In genomic region chr17:76506408-76507328, GRCh38 we compare ENCODE assay signal across 8 cellular contexts. TPM values are rescaled to one million over a fixed set of nuclear protein-coding genes. Genes with fewer than 3 reads are reported as not detected.
DNase-seq lines count a peak whose midpoint lies in the region; ATAC-seq and TF ChIP-seq lines count a peak whose summit lies in the region.

No MANE protein-coding gene starts in this region.

- peak overlapping the region in 6 of 9 donors; percentile 5 to 60 (median 42) for H3K27ac Mint-ChIP-seq in naive thymus-derived CD4-positive, alpha-beta T cell
- peak overlapping the region; percentile 25 for H3K27ac Mint-ChIP-seq in stimulated activated memory B cell treated with anti-CD40 and anti-IgM and Interleukin-4, amounts not matched to agents 10 μg/mL and 1 μg/mL and 100 μg/mL, for 72 hours

- H3K27ac ChIP-seq in HUES64 (ENCODE audit: low read depth, low read length), result no peak overlapping the region
- H3K27ac ChIP-seq in naive thymus-derived CD4-positive, alpha-beta T cell (ENCODE audit: low read depth, low read length), result no peak overlapping the region

- no peak overlapping the region for H3K4me3 Mint-ChIP-seq in naive thymus-derived CD4-positive, alpha-beta T cell
- H3K4me3 Mint-ChIP-seq in stimulated activated memory B cell treated with anti-CD40 and anti-IgM and Interleukin-4, amounts not matched to agents 10 μg/mL and 1 μg/mL and 100 μg/mL, for 72 hours, result no peak overlapping the region

- intact Hi-C loops in naive thymus-derived CD4-positive, alpha-beta T cell (cut with micrococcal nuclease), result loop anchor here (1.0 to 10.0 kb wide), 8 partner anchors 9 to 722 kb away; partner anchors contain the start of genes EXOC7 (in 1 of the 2), UBE2O (in 1 of the 2) and UNK (in 1 of the 2)

- CTCF ChIA-PET in naive thymus-derived CD4-positive, alpha-beta T cell (lab: Charles Lee), result interaction anchor here (0.5 to 3.8 kb wide), 19 partner anchors 9 to 190 kb away, joined by 3 to 45 read pairs (median 5); partner anchors contain the start of genes AANAT and UBE2O

- H3K36me3 Mint-ChIP-seq in naive thymus-derived CD4-positive, alpha-beta T cell, result peaks cover 0 to 4% (median 0%) of the 10 kb centered on the region in 5 donors
- no peaks in the 10 kb centered on the region for H3K36me3 Mint-ChIP-seq in stimulated activated memory B cell treated with anti-CD40 and anti-IgM and Interleukin-4, amounts not matched to agents 10 μg/mL and 1 μg/mL and 100 μg/mL, for 72 hours

- H3K36me3 ChIP-seq in GM06990 (ENCODE audit: control insufficient read depth, insufficient read depth, low read length) (no peaks in the 10 kb centered on the region), HUES64 (ENCODE audit: insufficient read depth, low read length) (no peaks in the 10 kb centered on the region)
- no peaks in the 10 kb centered on the region for H3K36me3 ChIP-seq in naive thymus-derived CD4-positive, alpha-beta T cell (ENCODE audit: control insufficient read depth in 2 of 3, insufficient read depth in 3 of 3, low read length in 3 of 3)

- WGBS in HUES64, result 32% methylated on average over 24 of the region's 24 CpGs

- H3K27me3 ChIP-seq in GM06990 (replicated peaks; ENCODE audit: control insufficient read depth, insufficient read depth, low read length), result no peaks in the 10 kb centered on the region
- peaks cover 9% of the 10 kb centered on the region; the same call in 1 of the 2 replicates for H3K27me3 ChIP-seq in HUES64 (ENCODE audit: insufficient read depth, low read length)
- no peaks in the 10 kb centered on the region for H3K27me3 ChIP-seq in naive thymus-derived CD4-positive, alpha-beta T cell (ENCODE audit: control insufficient read depth in 2 of 2, insufficient read depth in 2 of 2, low read length in 2 of 2)

- H3K4me3 ChIP-seq in GM06990 (replicated peaks; ENCODE audit: low read depth, low read length) (no peak overlapping the region), HUES64 (ENCODE audit: low read length) (peak overlapping the region; percentile 14; the same call in 1 of the 2 replicates)
- no peak overlapping the region for H3K4me3 ChIP-seq in naive thymus-derived CD4-positive, alpha-beta T cell (ENCODE audit: low read length)

- H3K9me3 Mint-ChIP-seq in naive thymus-derived CD4-positive, alpha-beta T cell, result peaks cover 0 to 1% (median 0%) of the 10 kb centered on the region in 11 donors
- H3K9me3 Mint-ChIP-seq in stimulated activated memory B cell treated with anti-CD40 and anti-IgM and Interleukin-4, amounts not matched to agents 10 μg/mL and 1 μg/mL and 100 μg/mL, for 72 hours, result no peaks in the 10 kb centered on the region

- POLR2A ChIA-PET in naive thymus-derived CD4-positive, alpha-beta T cell (lab: Charles Lee), result interaction anchor here (1.0 to 2.6 kb wide), 7 partner anchors 8 to 122 kb away, joined by 3 to 10 read pairs (median 5); partner anchors contain the start of genes AANAT and SPHK1

- TF ChIP-seq POLR2A in erythroblast (IDR thresholded peaks at IDR 0.05; ENCODE audit: low read length), result no peak

- H3K4me1 Mint-ChIP-seq in naive thymus-derived CD4-positive, alpha-beta T cell, result peaks cover 6 to 45% (median 10%) of the 10 kb centered on the region in 7 donors
- peaks cover 32% of the 10 kb centered on the region for H3K4me1 Mint-ChIP-seq in stimulated activated memory B cell treated with anti-CD40 and anti-IgM and Interleukin-4, amounts not matched to agents 10 μg/mL and 1 μg/mL and 100 μg/mL, for 72 hours

- no peak overlapping the region for H3K9ac ChIP-seq in HUES64 (ENCODE audit: low read depth, low read length)

- DNase-seq in GM06990 (ENCODE audit: extremely low read depth, insufficient read length) (peak; percentile 81), OCI-M1 (lab: John Stamatoyannopoulos, UW) (peak; percentile 78), activated T-cell treated with anti-CD3 and anti-CD28 coated beads for 24 hours (ENCODE audit: low read depth) (peak; percentile 86), erythroblast (lab: John Stamatoyannopoulos, UW) (peak; percentile 68 to 86)
- peak; percentile 74 to 94 (median 86) for DNase-seq in naive thymus-derived CD4-positive, alpha-beta T cell

- TF ChIP-seq CTCF in GM06990 (IDR thresholded peaks at IDR 0.05; ENCODE audit: insufficient read depth, low read length, poor library complexity, severe bottlenecking), result peak; percentile 88

- H3K27me3 Mint-ChIP-seq in naive thymus-derived CD4-positive, alpha-beta T cell, result peaks cover 0 to 13% (median 0%) of the 10 kb centered on the region in 5 donors
- peaks cover 13% of the 10 kb centered on the region for H3K27me3 Mint-ChIP-seq in stimulated activated memory B cell treated with anti-CD40 and anti-IgM and Interleukin-4, amounts not matched to agents 10 μg/mL and 1 μg/mL and 100 μg/mL, for 72 hours

- no peaks in the 10 kb centered on the region for H3K9me3 ChIP-seq in HUES64 (ENCODE audit: insufficient read depth, low read depth, low read length)
- H3K9me3 ChIP-seq in naive thymus-derived CD4-positive, alpha-beta T cell (ENCODE audit: control insufficient read depth in 2 of 3, low read length in 3 of 3), result no peaks in the 10 kb centered on the region

- peaks cover 5% of the 10 kb centered on the region; the same call in 1 of the 2 replicates for H3K4me1 ChIP-seq in HUES64 (ENCODE audit: insufficient read depth, low read length)
- H3K4me1 ChIP-seq in naive thymus-derived CD4-positive, alpha-beta T cell (ENCODE audit: control insufficient read depth in 2 of 2, insufficient read depth in 2 of 2, low read length in 2 of 2), result peaks cover 13 to 21% of the 10 kb centered on the region in 2 donors

- peak; percentile 88 for ATAC-seq in naive thymus-derived CD4-positive, alpha-beta T cell
- peak; percentile 84 for ATAC-seq in stimulated activated memory B cell treated with anti-CD40 and anti-IgM and Interleukin-4, amounts not matched to agents 10 μg/mL and 1 μg/mL and 100 μg/mL, for 72 hours
- ATAC-seq in GM19328 (IDR thresholded peaks at IDR 0.05; ENCODE audit: unreplicated experiment), result no peak

RNA-seq across cellular contexts. Expression of gene RHBDF2, which starts 5.4 kb away (rescaled TPM):
- polyA plus RNA-seq in HUES64 (2013, experiment 1 of 2), result 8.4 TPM
- 10.8 TPM for polyA plus RNA-seq in HUES64 (2013, experiment 2 of 2)
- total RNA-seq in naive thymus-derived CD4-positive, alpha-beta T cell, result 100 to 1,000 TPM in 1 of 5 experiments, 10 to 100 TPM in 4; 31.1 to 119 (median 35.4) TPM
- polyA plus RNA-seq in naive thymus-derived CD4-positive, alpha-beta T cell, result 1 to 10 TPM; 2.9 to 7.5 TPM

RNA-seq across cellular contexts. Expression of gene CYGB, which starts 30.8 kb away (rescaled TPM):
- 1.4 TPM for polyA plus RNA-seq in HUES64 (2013, experiment 1 of 2)
- polyA plus RNA-seq in HUES64 (2013, experiment 2 of 2), result 1.9 TPM
- total RNA-seq in naive thymus-derived CD4-positive, alpha-beta T cell, result not detected
- polyA plus RNA-seq in naive thymus-derived CD4-positive, alpha-beta T cell, result under 1 TPM; 0.33 to 0.35 TPM

RNA-seq across cellular contexts. Expression of gene PRCD, which starts 33.2 kb away (rescaled TPM):
- not detected for polyA plus RNA-seq in HUES64 (2013, experiment 1 of 2)
- polyA plus RNA-seq in HUES64 (2013, experiment 2 of 2), result 0.51 TPM
- not detected for total RNA-seq in naive thymus-derived CD4-positive, alpha-beta T cell
- 1 to 10 TPM in 1 of 2 donors, not detected in 1; 1.3 TPM for polyA plus RNA-seq in naive thymus-derived CD4-positive, alpha-beta T cell

RNA-seq across cellular contexts. Expression of gene AANAT, which starts 39.3 kb away (rescaled TPM):
- polyA plus RNA-seq in HUES64 (2013, experiment 1 of 2), result not detected
- not detected for polyA plus RNA-seq in HUES64 (2013, experiment 2 of 2)
- not detected for total RNA-seq in naive thymus-derived CD4-positive, alpha-beta T cell
- not detected for polyA plus RNA-seq in naive thymus-derived CD4-positive, alpha-beta T cell

RNA-seq across cellular contexts. Expression of gene UBE2O, which starts 53.7 kb away (rescaled TPM):
- polyA plus RNA-seq in HUES64 (2013, experiment 1 of 2), result 36.3 TPM
- polyA plus RNA-seq in HUES64 (2013, experiment 2 of 2), result 32.6 TPM
- total RNA-seq in naive thymus-derived CD4-positive, alpha-beta T cell, result 10 to 100 TPM; 32.6 to 50.8 (median 41.6) TPM
- polyA plus RNA-seq in naive thymus-derived CD4-positive, alpha-beta T cell, result 10 to 100 TPM in 1 of 2 donors, 1 to 10 TPM in 1; 8.7 to 15.4 TPM
